Comparison of ENCODE assay signal across 24 cellular contexts in the genomic region with DNA sequence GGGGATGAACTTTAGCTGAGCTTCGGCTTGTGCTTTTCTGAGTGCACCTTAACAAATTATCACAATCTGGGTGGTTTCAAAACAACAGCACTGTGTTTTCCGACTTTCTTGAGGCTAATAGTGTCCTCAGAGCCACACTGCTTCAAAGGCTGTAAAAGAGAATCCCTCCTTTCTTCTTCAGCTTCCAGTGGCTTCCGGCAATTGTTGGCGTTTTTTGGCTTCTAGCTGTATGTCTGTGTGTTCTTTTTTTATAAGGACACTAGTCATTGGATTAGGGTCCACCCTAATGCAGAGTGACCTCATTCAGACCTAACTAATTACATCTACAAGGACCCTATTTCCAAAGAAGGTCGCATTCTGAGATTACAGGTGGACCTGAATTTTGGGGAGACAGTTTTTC. TPM values are rescaled to one million over a fixed set of nuclear protein-coding genes. Genes with fewer than 3 reads are reported as not detected.
A peak's percentile ranks its signal among the peaks of the same experiment; 100 is the strongest.
DNase-seq lines count a peak whose midpoint lies in the region; ATAC-seq and TF ChIP-seq lines count a peak whose summit lies in the region.
"Had no signal": no experiment of that assay in that cellular context is flagged by ENCODE, and none has a peak within 500 bp of the region (broad histone marks: within the 10 kb centered on the region; RNA-seq: fewer than 3 reads in every experiment).

No MANE protein-coding gene starts in this region.

- no peak for DNase-seq in heart right ventricle
- DNase-seq in left cardiac atrium: no peak
- peak; percentile 20 for DNase-seq in foreskin melanocyte
- no peak for DNase-seq in neural crest cell (ENCODE audit: low read depth, low spot score)
- DNase-seq in vagina (ENCODE audit: extremely low spot score in 2 of 2): no peak
- DNase-seq in NCI-H1417 treated with DMSO at 0.1 percent for 48 hours (lab: John Stamatoyannopoulos, UW): no peak
- DNase-seq: activated CD4-positive, alpha-beta T cell treated with anti-CD3 and anti-CD28 coated beads, Interleukin-2, amount 50 U/mL, for 1 hour; activated effector memory CD4-positive, alpha-beta T cell treated with anti-CD3 and anti-CD28 coated beads, Interleukin-2, amount 50 U/mL, for 16 hours; central memory CD4-positive, alpha-beta T cell; effector CD4-positive, alpha-beta T cell; EL; hippocampal formation; NCI-H1048; NCI-H2081; transverse colon had no signal

- TF ChIP-seq POLR2A in vagina (IDR thresholded peaks at IDR 0.05): no peak

- H3K36me3 ChIP-seq in heart right ventricle (no peaks in the 10 kb centered on the region), vagina (no peaks in the 10 kb centered on the region)
- H3K36me3 ChIP-seq: transverse colon had no signal

- H3K36me3 Mint-ChIP-seq in neural crest cell (ENCODE audit: low read depth): no peaks in the 10 kb centered on the region
- H3K36me3 Mint-ChIP-seq: stimulated activated effector memory CD8-positive, alpha-beta T cell treated with anti-CD3 and anti-CD28 coated beads, Interleukin-12 subunit alpha, Interleukin-12 subunit beta, amount 100 ng/mL, for 72 hours had no signal

- peaks cover 37% of the 10 kb centered on the region for H3K4me1 Mint-ChIP-seq in neural crest cell

- H3K27ac Mint-ChIP-seq in neural crest cell (ENCODE audit: unreplicated experiment): peak overlapping the region; percentile 90
- H3K27ac Mint-ChIP-seq: stimulated activated effector memory CD8-positive, alpha-beta T cell treated with anti-CD3 and anti-CD28 coated beads, Interleukin-12 subunit alpha, Interleukin-12 subunit beta, amount 100 ng/mL, for 72 hours had no signal

- ATAC-seq in heart right ventricle (peak in 6 of 8 donors; percentile 10 to 61 (median 43)), left cardiac atrium (no peak), HG02642 (IDR thresholded peaks at IDR 0.05; ENCODE audit: poor library complexity, unreplicated experiment) (no peak), HG03139 (IDR thresholded peaks at IDR 0.05; ENCODE audit: unreplicated experiment) (no peak)
- ATAC-seq: A549; stimulated activated effector memory CD8-positive, alpha-beta T cell treated with anti-CD3 and anti-CD28 coated beads, Interleukin-12 subunit alpha, Interleukin-12 subunit beta, amount 100 ng/mL, for 72 hours had no signal

- H3K4me3 Mint-ChIP-seq in neural crest cell: no peak overlapping the region
- H3K4me3 Mint-ChIP-seq: stimulated activated effector memory CD8-positive, alpha-beta T cell treated with anti-CD3 and anti-CD28 coated beads, Interleukin-12 subunit alpha, Interleukin-12 subunit beta, amount 100 ng/mL, for 72 hours had no signal

- TF ChIP-seq CTCF in heart right ventricle (IDR thresholded peaks at IDR 0.05) (no peak), neural crest cell (conservative IDR thresholded peaks at IDR 0.05) (no peak), vagina (IDR thresholded peaks at IDR 0.05) (no peak)

- no peak overlapping the region for H3K4me3 ChIP-seq in heart right ventricle
- H3K4me3 ChIP-seq in vagina: no peak overlapping the region
- H3K4me3 ChIP-seq: A549, transverse colon had no signal

- peak overlapping the region in 9 of 10 donors; percentile 62 to 87 (median 75) for H3K27ac ChIP-seq in heart right ventricle
- peak overlapping the region; percentile 11 for H3K27ac ChIP-seq in vagina

- intact Hi-C loops in heart right ventricle (cut with DNase I): no loop called here
- intact Hi-C loops in left cardiac atrium (cut with DNase I): no loop called here
- intact Hi-C loops in vagina (cut with DNase I): no loop called here

- H3K4me1 ChIP-seq in heart right ventricle (peaks cover 4 to 91% (median 37%) of the 10 kb centered on the region in 9 donors), vagina (peaks cover 31% of the 10 kb centered on the region)

- H3K9me3 ChIP-seq in heart right ventricle (no peaks in the 10 kb centered on the region), vagina (no peaks in the 10 kb centered on the region)
- H3K9me3 ChIP-seq: A549, transverse colon had no signal

- H3K27me3 ChIP-seq in heart right ventricle (no peaks in the 10 kb centered on the region), vagina (no peaks in the 10 kb centered on the region)
- H3K27me3 ChIP-seq: transverse colon had no signal

- WGBS in heart right ventricle, 2 donors: 58 to 65% methylated on average over 5 of the region's 5 CpGs

- H3K9me3 Mint-ChIP-seq in neural crest cell: no peaks in the 10 kb centered on the region
- H3K9me3 Mint-ChIP-seq: stimulated activated effector memory CD8-positive, alpha-beta T cell treated with anti-CD3 and anti-CD28 coated beads, Interleukin-12 subunit alpha, Interleukin-12 subunit beta, amount 100 ng/mL, for 72 hours had no signal

- H3K27me3 Mint-ChIP-seq in neural crest cell (ENCODE audit: low read depth): no peaks in the 10 kb centered on the region

RNA-seq across cellular contexts. Expression of a gene that starts 30.6 kb away (rescaled TPM):
- total RNA-seq in heart right ventricle (10 to 100 TPM in 9 of 10 donors, 1 to 10 TPM in 1; 8.9 to 26.2 (median 14.0) TPM), left cardiac atrium (10 to 100 TPM; 18.2 to 20.7 TPM), neural crest cell (14.2 and 14.5 TPM in 2 replicates), vagina (54.0 TPM)
- polyA plus RNA-seq in heart right ventricle: 1 to 10 TPM; 2.9 to 5.7 TPM

RNA-seq across cellular contexts. Expression of a gene that starts 36.7 kb away (rescaled TPM):
- total RNA-seq in heart right ventricle: not detected
- not detected for polyA plus RNA-seq in heart right ventricle
- total RNA-seq in left cardiac atrium: not detected
- total RNA-seq in neural crest cell: not detected in 2 replicates
- total RNA-seq in vagina: not detected
- total RNA-seq: HT-29; mononuclear cell; NCI-H460; T-helper 1 cell treated with Interleukin-12 subunit alpha and Interleukin-12 subunit beta and Interleukin-4 antibody, amounts not matched to agents 30 ng/mL and 1 ng/mL, for 36 hours; transverse colon had no signal
- polyA plus RNA-seq: A549, BJ had no signal

Comparison
In these comparisons a context has a peak if more than half of its experiments do, and no peak if none do; other contexts are left out.
1. ATAC-seq: peak in heart right ventricle (6 of 8); none in left cardiac atrium (0 of 2), HG02642 (single experiment) and HG03139 (single experiment).